22 cellular contexts compared by ENCODE assay signal in genomic region chr2:181146171-181146570, GRCh38.
DNase-seq lines count a peak whose midpoint lies in the region; ATAC-seq lines count a peak whose summit lies in the region.
"Had no signal": no experiment of that assay in that cellular context is flagged by ENCODE, and none has a peak within 500 bp of the region (broad histone marks: within the 10 kb centered on the region; RNA-seq: fewer than 3 reads in every experiment).

No MANE protein-coding gene starts in this region.

- H3K36me3 ChIP-seq in KOPT-K1 (ENCODE audit: insufficient read depth, low read length): peaks cover 9% of the 10 kb centered on the region; the same call in 1 of the 2 replicates
- H3K36me3 ChIP-seq: heart left ventricle, upper lobe of right lung had no signal

- DNase-seq in activated CD4-positive, CD25-positive, alpha-beta regulatory T cell treated with anti-CD3 and anti-CD28 coated beads, Interleukin-2, amount 50 U/mL, for 72 hours: no peak
- no peak for DNase-seq in activated T-helper 2 cell treated with anti-CD3 and anti-CD28 coated beads, Interferon-gamma antibody, Interleukin-2, Interleukin-4, amounts not matched to agents 10 μg/mL and 5 μg/mL and 100 μg/mL, durations not matched to agents 14 hours and 24 hours and 36 hours (ENCODE audit: low spot score)
- no peak for DNase-seq in naive thymus-derived CD8-positive, alpha-beta T cell
- DNase-seq in DMS153 treated with DMSO at 0.1 percent for 48 hours (lab: John Stamatoyannopoulos, UW; ENCODE audit: unreplicated experiment) (no peak), NCI-H128 (lab: John Stamatoyannopoulos, UW; ENCODE audit: unreplicated experiment) (no peak), ureter (ENCODE audit: low spot score) (no peak)
- DNase-seq: 8988T; activated CD4-positive, alpha-beta T cell treated with anti-CD3 and anti-CD28 coated beads, Interleukin-2, amount 10 ng/mL, durations not matched to agents 7 days and 5 days; body of pancreas; COR-L47; foreskin fibroblast; left colon; mesenchymal stem cell; NCI-H1436; NCI-H2171; NCI-H524 treated with DMSO at 0.1 percent for 48 hours; substantia nigra had no signal

- peaks cover 58% of the 10 kb centered on the region for H3K4me1 Mint-ChIP-seq in activated T-helper 2 cell treated with anti-CD3 and anti-CD28 coated beads, Interferon-gamma antibody, Interleukin-2, Interleukin-4, amounts not matched to agents 10 μg/mL and 5 μg/mL and 100 μg/mL, durations not matched to agents 14 hours and 24 hours and 36 hours (ENCODE audit: low read depth)
- peaks cover 26 to 79% (median 64%) of the 10 kb centered on the region in 4 donors for H3K4me1 Mint-ChIP-seq in naive thymus-derived CD8-positive, alpha-beta T cell

- intact Hi-C loops in activated T-helper 2 cell treated with anti-CD3 and anti-CD28 coated beads, Interferon-gamma antibody, Interleukin-2, Interleukin-4, amounts not matched to agents 10 μg/mL and 5 μg/mL and 100 μg/mL, durations not matched to agents 14 hours and 24 hours and 36 hours (cut with micrococcal nuclease): no loop called here

- peaks cover 8% of the 10 kb centered on the region for H3K9me3 Mint-ChIP-seq in activated T-helper 2 cell treated with anti-CD3 and anti-CD28 coated beads, Interferon-gamma antibody, Interleukin-2, Interleukin-4, amounts not matched to agents 10 μg/mL and 5 μg/mL and 100 μg/mL, durations not matched to agents 14 hours and 24 hours and 36 hours
- H3K9me3 Mint-ChIP-seq in naive thymus-derived CD8-positive, alpha-beta T cell: peaks cover 0 to 12% (median 0%) of the 10 kb centered on the region in 9 donors

- H3K27ac Mint-ChIP-seq in activated T-helper 2 cell treated with anti-CD3 and anti-CD28 coated beads, Interferon-gamma antibody, Interleukin-2, Interleukin-4, amounts not matched to agents 10 μg/mL and 5 μg/mL and 100 μg/mL, durations not matched to agents 14 hours and 24 hours and 36 hours: peak overlapping the region; percentile 59
- H3K27ac Mint-ChIP-seq in naive thymus-derived CD8-positive, alpha-beta T cell: peak overlapping the region in 9 of 10 donors; percentile 45 to 95 (median 87)
- H3K27ac Mint-ChIP-seq: activated CD4-positive, alpha-beta T cell treated with anti-CD3 and anti-CD28 coated beads, Interleukin-2, amount 10 ng/mL, durations not matched to agents 7 days and 5 days; T-helper 1 cell treated with Interleukin-12 subunit alpha and Interleukin-12 subunit beta and Interleukin-4 antibody, amounts not matched to agents 30 μg/mL and 1 μg/mL, for 36 hours had no signal

- peak overlapping the region; percentile 42 for H3K27ac ChIP-seq in KOPT-K1 (ENCODE audit: low read depth, low read length, poor library complexity, severe bottlenecking)
- H3K27ac ChIP-seq: body of pancreas, upper lobe of right lung had no signal

- ATAC-seq in activated CD4-positive, CD25-positive, alpha-beta regulatory T cell treated with anti-CD3 and anti-CD28 coated beads, Interleukin-2, amount 50 U/mL, for 24 hours: peak; percentile 25 to 48
- peak in 1 of 2 donors; percentile 20 for ATAC-seq in naive thymus-derived CD8-positive, alpha-beta T cell
- ATAC-seq: body of pancreas, heart left ventricle, left colon, upper lobe of right lung had no signal

- POLR2A ChIA-PET in naive thymus-derived CD8-positive, alpha-beta T cell (lab: Charles Lee): interaction anchor here (0.8 to 6.2 kb wide), 9 partner anchors 11 to 311 kb away, joined by 3 to 62 read pairs (median 7); partner anchors contain the start of gene ITGA4

- H3K27me3 Mint-ChIP-seq in activated T-helper 2 cell treated with anti-CD3 and anti-CD28 coated beads, Interferon-gamma antibody, Interleukin-2, Interleukin-4, amounts not matched to agents 10 μg/mL and 5 μg/mL and 100 μg/mL, durations not matched to agents 14 hours and 24 hours and 36 hours (ENCODE audit: low read depth): no peaks in the 10 kb centered on the region
- no peaks in the 10 kb centered on the region for H3K27me3 Mint-ChIP-seq in naive thymus-derived CD8-positive, alpha-beta T cell
- H3K27me3 Mint-ChIP-seq: activated CD4-positive, alpha-beta T cell treated with anti-CD3 and anti-CD28 coated beads, Interleukin-2, amount 10 ng/mL, durations not matched to agents 7 days and 5 days had no signal

- peaks cover 38% of the 10 kb centered on the region for H3K36me3 Mint-ChIP-seq in activated T-helper 2 cell treated with anti-CD3 and anti-CD28 coated beads, Interferon-gamma antibody, Interleukin-2, Interleukin-4, amounts not matched to agents 10 μg/mL and 5 μg/mL and 100 μg/mL, durations not matched to agents 14 hours and 24 hours and 36 hours (ENCODE audit: low read depth)
- peaks cover 0 to 16% (median 2%) of the 10 kb centered on the region in 3 donors for H3K36me3 Mint-ChIP-seq in naive thymus-derived CD8-positive, alpha-beta T cell

- no peak overlapping the region for H3K4me3 Mint-ChIP-seq in activated T-helper 2 cell treated with anti-CD3 and anti-CD28 coated beads, Interferon-gamma antibody, Interleukin-2, Interleukin-4, amounts not matched to agents 10 μg/mL and 5 μg/mL and 100 μg/mL, durations not matched to agents 14 hours and 24 hours and 36 hours (ENCODE audit: low read depth)
- H3K4me3 Mint-ChIP-seq in naive thymus-derived CD8-positive, alpha-beta T cell: peak overlapping the region in 3 of 10 donors; percentile 23 to 45 (median 42)
- H3K4me3 Mint-ChIP-seq: activated CD4-positive, alpha-beta T cell treated with anti-CD3 and anti-CD28 coated beads, Interleukin-2, amount 10 ng/mL, durations not matched to agents 7 days and 5 days; T-helper 1 cell treated with Interleukin-12 subunit alpha and Interleukin-12 subunit beta and Interleukin-4 antibody, amounts not matched to agents 30 μg/mL and 1 μg/mL, for 36 hours had no signal

- peaks cover 10% of the 10 kb centered on the region for H3K9me3 ChIP-seq in KOPT-K1 (ENCODE audit: insufficient read depth, low read length, poor library complexity, severe bottlenecking)
- H3K9me3 ChIP-seq: body of pancreas, heart left ventricle, upper lobe of right lung had no signal
